In genomic region chr14:75976838-75977237, GRCh38 we compare ENCODE assay signal across 1 cellular context.
TF ChIP-seq lines count a peak whose summit lies in the region.

No MANE protein-coding gene starts in this region.

TF ChIP-seq in GM23338, 12 proteins besides CTCF, POLR2A, EP300 and RAD21 (continued from another document):
- TF ChIP-seq REST (IDR thresholded peaks at IDR 0.05; ENCODE audit: unreplicated experiment): no peak
- no peak for TF ChIP-seq NANOG (IDR thresholded peaks at IDR 0.05; ENCODE audit: borderline replicate concordance)
- no peak for TF ChIP-seq ZNF462 (CRISPR knock-in tag; IDR thresholded peaks at IDR 0.05)
- no peak for TF ChIP-seq ZNF331 (CRISPR knock-in tag; IDR thresholded peaks at IDR 0.05; ENCODE audit: low read depth)
